10 cellular contexts compared by ENCODE assay signal in the genomic region with DNA sequence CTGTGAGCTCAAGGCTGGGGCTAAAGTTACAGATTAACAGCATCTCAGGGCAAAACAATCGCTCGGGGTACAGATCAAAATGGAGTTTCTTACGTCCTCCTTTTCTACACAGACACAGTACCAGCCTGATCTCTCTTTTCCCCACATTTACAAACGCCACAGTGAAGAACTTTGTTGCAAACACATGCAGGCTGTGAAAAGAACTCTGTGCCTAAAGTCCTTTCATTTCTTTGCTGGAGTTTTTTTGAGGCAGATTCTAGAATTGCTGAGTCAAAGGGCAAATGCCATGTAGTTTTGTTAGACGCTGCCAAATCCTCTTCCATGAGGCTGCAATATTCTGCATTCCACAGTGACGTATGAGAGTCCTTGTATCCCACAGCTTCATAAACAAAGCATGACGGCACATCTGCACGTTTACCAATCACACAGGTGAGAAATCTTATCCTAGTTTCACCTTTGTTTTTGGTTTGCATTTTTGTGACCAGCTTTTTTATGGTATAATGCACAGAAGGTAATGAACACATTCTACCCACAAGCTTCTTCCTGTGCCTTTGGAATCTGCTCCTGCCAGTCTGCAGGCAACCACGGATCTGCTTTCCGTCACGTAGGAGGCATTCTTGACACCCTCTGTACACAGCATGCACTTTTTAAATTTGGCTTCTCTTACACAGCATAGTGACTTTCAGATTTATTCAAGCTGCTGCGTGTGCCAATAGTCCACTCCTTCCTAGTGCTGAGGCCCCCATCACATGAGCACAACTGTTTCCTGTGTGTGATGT. TPM values are rescaled to one million over a fixed set of nuclear protein-coding genes. Genes with fewer than 3 reads are reported as not detected.
DNase-seq lines count a peak whose midpoint lies in the region; ATAC-seq and TF ChIP-seq lines count a peak whose summit lies in the region.
"Had no signal": no experiment of that assay in that cellular context is flagged by ENCODE, and none has a peak within 500 bp of the region (broad histone marks: within the 10 kb centered on the region; RNA-seq: fewer than 3 reads in every experiment).

No MANE protein-coding gene starts in this region.

- H3K36me3 ChIP-seq in muscle layer of colon (ENCODE audit: insufficient read depth, low read length): no peaks in the 10 kb centered on the region

- in situ Hi-C loops in ACHN (cut with HindIII; ENCODE audit: low pct_ligation_motif_present, low pct_unique_long_range_greater_than_20kb, low sequenced_read_pairs): no loop called here

- H3K4me3 ChIP-seq in epithelial cell of proximal tubule (ENCODE audit: low read depth, low read length): peak overlapping the region; percentile 0
- H3K4me3 ChIP-seq in muscle layer of colon (ENCODE audit: low read depth in 1 of 2, low read length in 2 of 2): no peak overlapping the region

- peak overlapping the region; percentile 10 for H3K27ac ChIP-seq in muscle layer of colon (ENCODE audit: low read depth, low read length)

- no peaks in the 10 kb centered on the region for H3K27me3 ChIP-seq in muscle layer of colon (ENCODE audit: control insufficient read depth in 1 of 2, insufficient read depth in 2 of 2, low read length in 2 of 2)

- TF ChIP-seq CTCF in epithelial cell of proximal tubule (conservative IDR thresholded peaks at IDR 0.05; ENCODE audit: low read depth, low read length): no peak

- H3K4me1 ChIP-seq in muscle layer of colon (ENCODE audit: insufficient read depth, low read length): peaks cover 14% of the 10 kb centered on the region

- peak; percentile 85 for DNase-seq in ACHN
- DNase-seq in NCI-H2029 (lab: John Stamatoyannopoulos, UW): peak; percentile 87
- peak; percentile 94 for DNase-seq in epithelial cell of proximal tubule (ENCODE audit: low read depth)
- DNase-seq in activated CD4-positive, alpha-beta T cell treated with anti-CD3 and anti-CD28 coated beads, Interleukin-2, amount 50 U/mL, for 1 hour: no peak
- no peak for DNase-seq in cortex of kidney (lab: John Stamatoyannopoulos, UW)
- DNase-seq: NCI-H2171 had no signal

- ATAC-seq in HG03354 (IDR thresholded peaks at IDR 0.05; ENCODE audit: poor library complexity, severe bottlenecking, unreplicated experiment) (no peak), HG02610 (IDR thresholded peaks at IDR 0.05; ENCODE audit: unreplicated experiment) (no peak)
- ATAC-seq: HCT116 had no signal

- H3K9ac ChIP-seq in muscle layer of colon (ENCODE audit: low read length): no peak overlapping the region

- no peaks in the 10 kb centered on the region for H3K9me3 ChIP-seq in muscle layer of colon (ENCODE audit: low read length)

RNA-seq across cellular contexts. Expression of a gene that starts 44.6 kb away (rescaled TPM):
- 88.9 and 105 TPM in 2 replicates for total RNA-seq in epithelial cell of proximal tubule

Comparison
In these comparisons a context has a peak if more than half of its experiments do, and no peak if none do; other contexts are left out.
1. DNase-seq: peak in ACHN (single experiment), NCI-H2029 (single experiment) and epithelial cell of proximal tubule (single experiment); none in activated CD4-positive, alpha-beta T cell treated with anti-CD3 and anti-CD28 coated beads, Interleukin-2, amount 50 U/mL, for 1 hour (single experiment) and cortex of kidney (single experiment).